Comparison of ENCODE assay signal across 31 cellular contexts in the genomic region with DNA sequence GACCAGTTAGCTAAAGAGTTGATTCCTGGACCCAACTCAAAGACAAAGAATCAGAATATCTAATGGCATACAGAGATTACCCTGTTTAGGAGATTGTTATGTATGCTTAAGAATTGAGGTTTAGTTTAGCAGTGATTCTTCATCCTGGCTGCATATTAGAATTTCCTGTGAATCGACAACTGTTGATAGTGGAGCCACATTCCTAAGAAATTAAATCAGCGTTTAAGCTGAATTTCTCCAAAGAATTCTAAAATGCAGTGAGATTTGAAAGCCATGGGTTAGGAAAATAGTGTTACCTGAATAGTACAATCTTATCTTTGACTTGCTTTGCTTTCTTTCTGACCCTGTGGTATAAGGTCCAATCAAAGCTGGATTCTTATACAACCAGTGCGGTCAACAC. TPM values are rescaled to one million over a fixed set of nuclear protein-coding genes. Genes with fewer than 3 reads are reported as not detected.
DNase-seq lines count a peak whose midpoint lies in the region; ATAC-seq, FAIRE-seq and TF ChIP-seq lines count a peak whose summit lies in the region.
"Had no signal": no experiment of that assay in that cellular context is flagged by ENCODE, and none has a peak within 500 bp of the region (broad histone marks: within the 10 kb centered on the region; RNA-seq: fewer than 3 reads in every experiment).

No MANE protein-coding gene starts in this region.

- H3K4me1 ChIP-seq in aorta (ENCODE audit: control insufficient read depth in 1 of 2, insufficient read depth in 2 of 2, low read length in 2 of 2) (no peaks in the 10 kb centered on the region), osteoblast (ENCODE audit: insufficient read depth, low read length) (no peaks in the 10 kb centered on the region)
- H3K4me1 ChIP-seq: BLaER1 treated with 17β-estradiol and CSF1 and Interleukin-3, amounts not matched to agents 10 nM and 100 nM had no signal

- no peaks in the 10 kb centered on the region for H3K36me3 ChIP-seq in aorta (ENCODE audit: control insufficient read depth in 1 of 2, insufficient read depth in 2 of 2, low read length in 1 of 2)
- H3K36me3 ChIP-seq in H7 (replicated peaks; ENCODE audit: control insufficient read depth, insufficient read depth, low read length): no peaks in the 10 kb centered on the region
- no peaks in the 10 kb centered on the region for H3K36me3 ChIP-seq in osteoblast (ENCODE audit: insufficient read depth, low read length)
- H3K36me3 ChIP-seq: BLaER1 treated with 17β-estradiol and CSF1 and Interleukin-3, amounts not matched to agents 10 nM and 100 nM had no signal

- no peak for TF ChIP-seq CTCF in osteoblast (IDR thresholded peaks at IDR 0.05; ENCODE audit: extremely low read depth, low read depth, low read length)

- peak; percentile 8 for FAIRE-seq in GM19239 (lab: Jason Lieb, UNC)
- FAIRE-seq: A204.1, GM18507, HepG2, K562, RCC 7860 had no signal

- DNase-seq in GM19239 (ENCODE audit: insufficient read length, low spot score): no peak
- DNase-seq in NCI-H226: peak; percentile 75
- peak; percentile 29 for DNase-seq in fibroblast of peridontal ligament (ENCODE audit: extremely low read depth)
- no peak for DNase-seq in aorta
- no peak for DNase-seq in H7
- DNase-seq in cerebellar nuclear complex (lab: John Stamatoyannopoulos, UW): no peak
- no peak for DNase-seq in osteoblast (ENCODE audit: insufficient read length, low spot score, missing footprints)
- DNase-seq: AML-193; CD4-positive, alpha-beta memory T cell; COR-L47; DMS79; Kasumi-1; MV-4-11; NCI-H1105; NCI-H1436 treated with DMSO at 0.1 percent for 48 hours; NCI-H187 treated with DMSO at 0.1 percent for 48 hours; NCI-H446; NCI-H524 treated with DMSO at 0.1 percent for 48 hours; NCI-H774; SIG-M5 had no signal

- no peak overlapping the region for H3K27ac ChIP-seq in aorta (ENCODE audit: low read depth in 1 of 2, low read length in 2 of 2)
- no peak overlapping the region for H3K27ac ChIP-seq in osteoblast (ENCODE audit: low read depth, low read length)
- H3K27ac ChIP-seq: BLaER1 treated with 17β-estradiol and CSF1 and Interleukin-3, amounts not matched to agents 10 nM and 100 nM; SK-N-MC had no signal

- H4K20me1 ChIP-seq in osteoblast (ENCODE audit: insufficient read depth, low read length): no peaks in the 10 kb centered on the region
- H4K20me1 ChIP-seq: BLaER1 treated with 17β-estradiol and CSF1 and Interleukin-3, amounts not matched to agents 10 nM and 100 nM had no signal

- H3K4me2 ChIP-seq in osteoblast (ENCODE audit: insufficient read depth, low read length): no peak overlapping the region
- H3K4me2 ChIP-seq: BLaER1 treated with 17β-estradiol and CSF1 and Interleukin-3, amounts not matched to agents 10 nM and 100 nM had no signal

- intact Hi-C loops in aorta (cut with DNase I): no loop called here

- H3K4me3 ChIP-seq in aorta (ENCODE audit: low read length in 2 of 2): no peak overlapping the region
- H3K4me3 ChIP-seq in H7 (ENCODE audit: insufficient read depth, low read depth, low read length): no peak overlapping the region
- H3K4me3 ChIP-seq in osteoblast (ENCODE audit: insufficient read depth, low read length): no peak overlapping the region
- H3K4me3 ChIP-seq: BLaER1 treated with 17β-estradiol and CSF1 and Interleukin-3, amounts not matched to agents 10 nM and 100 nM; K562; SK-N-MC had no signal

- H3K79me2 ChIP-seq in osteoblast (ENCODE audit: insufficient read depth, low read length): no peaks in the 10 kb centered on the region

- H3K27me3 ChIP-seq in aorta (ENCODE audit: control insufficient read depth in 1 of 2, insufficient read depth in 2 of 2, low read length in 1 of 2) (no peaks in the 10 kb centered on the region), H7 (ENCODE audit: control insufficient read depth, insufficient read depth, low read length) (no peaks in the 10 kb centered on the region; the same call in 1 of the 2 replicates), osteoblast (ENCODE audit: insufficient read depth, low read length) (no peaks in the 10 kb centered on the region)
- H3K27me3 ChIP-seq: BLaER1 treated with 17β-estradiol and CSF1 and Interleukin-3, amounts not matched to agents 10 nM and 100 nM had no signal

- WGBS in aorta, 2 donors: 13 to 17% methylated on average over 3 of the region's 3 CpGs

- no peak for ATAC-seq in aorta (ENCODE audit: low FRiP score)
- ATAC-seq: HepG2, K562 had no signal

- no peak overlapping the region for H2AFZ ChIP-seq in osteoblast (ENCODE audit: low read length)

- H3K9me3 ChIP-seq in aorta (ENCODE audit: control insufficient read depth, low read length) (no peaks in the 10 kb centered on the region), osteoblast (ENCODE audit: low read depth, low read length) (no peaks in the 10 kb centered on the region)
- H3K9me3 ChIP-seq: BLaER1 treated with 17β-estradiol and CSF1 and Interleukin-3, amounts not matched to agents 10 nM and 100 nM had no signal

RNA-seq across cellular contexts. Expression of a gene that starts 16.4 kb away (rescaled TPM):
- total RNA-seq in aorta (not detected), osteoblast (not detected in 2 replicates)
- not detected for polyA plus RNA-seq in aorta
- total RNA-seq in H7 (2014; rRNA removed; shearing (Covaris generic)): not detected in 2 replicates
- total RNA-seq: CD4-positive, alpha-beta memory T cell; H4; HepG2; HT1080; K562; MCF 10A had no signal
- polyA plus RNA-seq: AG04450; CD4-positive, alpha-beta memory T cell; HepG2; K562 had no signal

RNA-seq across cellular contexts. Expression of a gene that starts 44.2 kb away (rescaled TPM):
- total RNA-seq in aorta: 10 to 100 TPM in 1 of 2 donors, 1 to 10 TPM in 1; 8.5 to 12.3 TPM
- polyA plus RNA-seq in aorta: 10 to 100 TPM; 11.9 to 44.6 TPM
- 0.18 and 2.3 TPM in 2 replicates for total RNA-seq in H7 (2014; rRNA removed; shearing (Covaris generic))
- 101 and 113 TPM in 2 replicates for total RNA-seq in osteoblast
- total RNA-seq: CD4-positive, alpha-beta memory T cell; HepG2 had no signal
- polyA plus RNA-seq: CD4-positive, alpha-beta memory T cell; HepG2 had no signal

Comparison
In these comparisons a context has a peak if more than half of its experiments do, and no peak if none do; other contexts are left out.
1. DNase-seq: peak in NCI-H226 (single experiment) and fibroblast of peridontal ligament (single experiment); none in GM19239 (single experiment), aorta (0 of 2), H7 (single experiment), cerebellar nuclear complex (0 of 2) and osteoblast (single experiment).